ENCODE assay signal across 17 cellular contexts in genomic region chr2:159605441-159606178, GRCh38. TPM values are rescaled to one million over a fixed set of nuclear protein-coding genes. Genes with fewer than 3 reads are reported as not detected.
DNase-seq lines count a peak whose midpoint lies in the region; ATAC-seq and TF ChIP-seq lines count a peak whose summit lies in the region.
"Had no signal": no experiment of that assay in that cellular context is flagged by ENCODE, and none has a peak within 500 bp of the region (broad histone marks: within the 10 kb centered on the region; RNA-seq: fewer than 3 reads in every experiment).

No MANE protein-coding gene starts in this region.

- no peak overlapping the region for H3K9ac ChIP-seq in mammary epithelial cell (ENCODE audit: insufficient read depth, low read length)

- H4K20me1 ChIP-seq in mammary epithelial cell (ENCODE audit: insufficient read depth, low read length): no peaks in the 10 kb centered on the region

- BruUV-seq in mammary epithelial cell (replicated peaks; lab: Mats Ljungman, UMichigan): no TSS peak

- CTCF ChIA-PET in mammary epithelial cell (lab: Charles Lee; ENCODE audit: low non-redundant PET): no interaction called here

- H3K4me3 ChIP-seq in mammary epithelial cell (replicated peaks in 1 of 3; ENCODE audit: insufficient read depth in 1 of 3, low read depth in 2 of 3, low read length in 3 of 3) (no peak overlapping the region), muscle layer of duodenum (ENCODE audit: low read depth in 1 of 2, low read length in 2 of 2) (no peak overlapping the region), upper lobe of right lung (peak overlapping the region; percentile 9)
- H3K4me3 ChIP-seq: ovary, PC-9 had no signal

- H3K4me1 ChIP-seq in mammary epithelial cell (ENCODE audit: insufficient read depth, low read length): peaks cover 11% of the 10 kb centered on the region
- peaks cover 0 to 39% of the 10 kb centered on the region in 2 donors for H3K4me1 ChIP-seq in muscle layer of duodenum (ENCODE audit: control insufficient read depth in 1 of 2, insufficient read depth in 2 of 2, low read length in 2 of 2)
- H3K4me1 ChIP-seq in upper lobe of right lung: peaks cover 36% of the 10 kb centered on the region

- no peak for DNase-seq in mammary epithelial cell
- no peak for DNase-seq in left cardiac atrium
- DNase-seq in upper lobe of right lung: no peak
- no peak for DNase-seq in activated T-cell treated with anti-CD3 and anti-CD28 coated beads for 4 hours
- DNase-seq: activated naive CD4-positive, alpha-beta T cell treated with anti-CD3 and anti-CD28 coated beads, Interleukin-2, amount 10 ng/mL, durations not matched to agents 7 days and 5 days; EL; foreskin fibroblast; kidney glomerular epithelial cell; NCI-H345; PC-9; stimulated activated CD4-positive, alpha-beta T cell treated with anti-CD3 and anti-CD28 coated beads, Interleukin-2, amount 100 ng/mL, for 48 hours; T-cell had no signal

- in situ Hi-C loops in mammary epithelial cell (cut with MboI; ENCODE audit: low sequenced_read_pairs in 2 of 2): no loop called here

- H3K4me2 ChIP-seq in mammary epithelial cell (ENCODE audit: insufficient read depth, low read depth, low read length): peak overlapping the region; percentile 31
- H3K4me2 ChIP-seq: PC-9 had no signal

- H3K27ac ChIP-seq in mammary epithelial cell (ENCODE audit: insufficient read depth, low read depth, low read length): no peak overlapping the region
- H3K27ac ChIP-seq in muscle layer of duodenum (ENCODE audit: low read length): peak overlapping the region; percentile 24
- H3K27ac ChIP-seq in upper lobe of right lung: peak overlapping the region; percentile 58
- H3K27ac ChIP-seq: C4-2B, PC-9 had no signal

- dilution Hi-C loops in mammary epithelial cell (cut with HindIII; ENCODE audit: low sequenced_read_pairs): loop anchor here (25.0 kb wide), 1 partner anchor 107 kb away; the partner anchor contains the start of gene MARCHF7

- H3K79me2 ChIP-seq in mammary epithelial cell (ENCODE audit: insufficient read depth, low read length): peaks cover 54% of the 10 kb centered on the region

- intact Hi-C loops in mammary epithelial cell (cut with micrococcal nuclease) (no loop called here), left cardiac atrium (cut with DNase I) (loop anchor here in 1 of 2 donors (10.0 kb wide), 1 partner anchor 151 kb away; no protein-coding TSS in a partner anchor), upper lobe of right lung (cut with DNase I) (no loop called here)

- H3K9me3 ChIP-seq in mammary epithelial cell (replicated peaks; ENCODE audit: insufficient read depth, low read length) (no peaks in the 10 kb centered on the region), muscle layer of duodenum (ENCODE audit: control insufficient read depth in 1 of 2, low read length in 2 of 2) (no peaks in the 10 kb centered on the region), upper lobe of right lung (no peaks in the 10 kb centered on the region)
- H3K9me3 ChIP-seq: ovary had no signal

- 13% methylated on average over 3 of the region's 3 CpGs for WGBS in mammary epithelial cell (ENCODE audit: low coverage, missing lambda C conversion rate)

- H3K27me3 ChIP-seq in mammary epithelial cell (ENCODE audit: insufficient read depth, low read length) (no peaks in the 10 kb centered on the region), muscle layer of duodenum (ENCODE audit: low read depth, low read length) (no peaks in the 10 kb centered on the region), upper lobe of right lung (no peaks in the 10 kb centered on the region)
- H3K27me3 ChIP-seq: ovary had no signal

- no peak overlapping the region for H2AFZ ChIP-seq in mammary epithelial cell (ENCODE audit: low read depth, low read length)
- H2AFZ ChIP-seq: PC-9 had no signal

- TF ChIP-seq CTCF in mammary epithelial cell (conservative IDR thresholded peaks at IDR 0.05 in 1 of 2, IDR thresholded peaks at IDR 0.05 in 1 of 2; ENCODE audit: extremely low read depth in 1 of 2, insufficient read depth in 1 of 2, low read depth in 1 of 2, low read length in 2 of 2): no peak
- no peak for TF ChIP-seq CTCF in upper lobe of right lung (IDR thresholded peaks at IDR 0.05)

- H3K36me3 ChIP-seq in mammary epithelial cell (ENCODE audit: insufficient read depth, low read length) (no peaks in the 10 kb centered on the region), muscle layer of duodenum (ENCODE audit: control insufficient read depth in 1 of 2, insufficient read depth in 2 of 2, low read length in 2 of 2) (no peaks in the 10 kb centered on the region), upper lobe of right lung (no peaks in the 10 kb centered on the region)
- H3K36me3 ChIP-seq: ovary had no signal

- ATAC-seq in left cardiac atrium (peak; percentile 67 to 82), upper lobe of right lung (peak; percentile 57), GM21390 (IDR thresholded peaks at IDR 0.05; ENCODE audit: unreplicated experiment) (no peak), HG03135 (IDR thresholded peaks at IDR 0.05; ENCODE audit: unreplicated experiment) (no peak)
- ATAC-seq: T-cell had no signal

RNA-seq across cellular contexts. Expression of gene BAZ2B, which starts 10.7 kb away (rescaled TPM):
- total RNA-seq in mammary epithelial cell (10 to 100 TPM; 50.0 to 72.8 TPM), left cardiac atrium (10 to 100 TPM; 33.2 to 41.8 TPM), upper lobe of right lung (91.9 TPM)
- 12.9 TPM for polyA plus RNA-seq in mammary epithelial cell
- polyA minus RNA-seq in mammary epithelial cell: 57.2 TPM

Comparison
In these comparisons a context has a peak if more than half of its experiments do, and no peak if none do; other contexts are left out.
1. ATAC-seq: peak in left cardiac atrium (2 of 2) and upper lobe of right lung (single experiment); none in GM21390 (single experiment) and HG03135 (single experiment).